ENCODE assay signal across 9 cellular contexts in genomic region chr5:120817044-120817985, GRCh38.
DNase-seq lines count a peak whose midpoint lies in the region; ATAC-seq and TF ChIP-seq lines count a peak whose summit lies in the region.
"Had no signal": no experiment of that assay in that cellular context is flagged by ENCODE, and none has a peak within 500 bp of the region (broad histone marks: within the 10 kb centered on the region; RNA-seq: fewer than 3 reads in every experiment).

No MANE protein-coding gene starts in this region.

- TF ChIP-seq POLR2A in tibial nerve (IDR thresholded peaks at IDR 0.05) = no peak

- H3K27me3 ChIP-seq in WERI-Rb-1 (ENCODE audit: insufficient read depth, low read depth, severe bottlenecking) (no peaks in the 10 kb centered on the region), tibial nerve (no peaks in the 10 kb centered on the region), aorta (ENCODE audit: control insufficient read depth in 1 of 2, insufficient read depth in 2 of 2, low read length in 1 of 2) (no peaks in the 10 kb centered on the region)

- H3K9me3 ChIP-seq in WERI-Rb-1 (ENCODE audit: severe bottlenecking) (no peaks in the 10 kb centered on the region), tibial nerve (peaks cover 0 to 17% (median 0%) of the 10 kb centered on the region in 4 donors), aorta (ENCODE audit: control insufficient read depth, low read length) (peaks cover 2% of the 10 kb centered on the region)

- H3K27ac ChIP-seq in WERI-Rb-1 = no peak overlapping the region
- H3K27ac ChIP-seq in tibial nerve = no peak overlapping the region
- H3K27ac ChIP-seq in aorta (ENCODE audit: low read depth in 1 of 2, low read length in 2 of 2) = no peak overlapping the region

- TF ChIP-seq CTCF in WERI-Rb-1 (IDR thresholded peaks at IDR 0.05; ENCODE audit: low read depth, low read length) (peak; percentile 65), tibial nerve (IDR thresholded peaks at IDR 0.05) (no peak)

- DNase-seq in D341Med (ENCODE audit: low spot score) (peak; percentile 42), HPDE6-E6E7 (ENCODE audit: extremely low spot score) (peak; percentile 10), WERI-Rb-1 (peak; percentile 56), kidney tubule cell (ENCODE audit: low spot score) (peak; percentile 2), tibial nerve (ENCODE audit: low spot score in 2 of 2) (no peak), NCI-H187 treated with DMSO at 0.1 percent for 48 hours (lab: John Stamatoyannopoulos, UW) (no peak), aorta (no peak)
- no peak for DNase-seq in stimulated activated CD4-positive, alpha-beta T cell treated with anti-CD3 and anti-CD28 coated beads, Interleukin-2, amount 100 ng/mL, for 48 hours

- ATAC-seq in aorta (ENCODE audit: low FRiP score) = no peak

- TF ChIP-seq EP300 in tibial nerve (IDR thresholded peaks at IDR 0.05) = no peak

- 90 to 93% methylated on average over 9 to 12 of the region's 12 CpGs for WGBS in tibial nerve, 2 donors
- 98% methylated on average over 12 of the region's 12 CpGs for WGBS in aorta, 2 donors

- H3K36me3 ChIP-seq in WERI-Rb-1 (no peaks in the 10 kb centered on the region), tibial nerve (no peaks in the 10 kb centered on the region), aorta (ENCODE audit: control insufficient read depth in 1 of 2, insufficient read depth in 2 of 2, low read length in 1 of 2) (no peaks in the 10 kb centered on the region)

- H3K4me1 ChIP-seq in tibial nerve (no peaks in the 10 kb centered on the region), aorta (ENCODE audit: control insufficient read depth in 1 of 2, insufficient read depth in 2 of 2, low read length in 2 of 2) (no peaks in the 10 kb centered on the region)

- intact Hi-C loops in aorta (cut with DNase I) = no loop called here

- H3K4me3 ChIP-seq in WERI-Rb-1 (ENCODE audit: low read depth, low read length) (no peak overlapping the region), tibial nerve (no peak overlapping the region), aorta (ENCODE audit: low read length in 2 of 2) (no peak overlapping the region)
- H3K4me3 ChIP-seq: lung had no signal

Comparison
In these comparisons a context has a peak if more than half of its experiments do, and no peak if none do; other contexts are left out.
1. DNase-seq: peak in D341Med (single experiment), HPDE6-E6E7 (single experiment), WERI-Rb-1 (single experiment) and kidney tubule cell (single experiment); none in tibial nerve (0 of 2), NCI-H187 treated with DMSO at 0.1 percent for 48 hours (single experiment), stimulated activated CD4-positive, alpha-beta T cell treated with anti-CD3 and anti-CD28 coated beads, Interleukin-2, amount 100 ng/mL, for 48 hours (0 of 2) and aorta (0 of 2).